Comparison of ENCODE assay signal across 9 cellular contexts in genomic region chr1:93629101-93630059, GRCh38. TPM values are rescaled to one million over a fixed set of nuclear protein-coding genes. Genes with fewer than 3 reads are reported as not detected.
DNase-seq lines count a peak whose midpoint lies in the region; ATAC-seq and TF ChIP-seq lines count a peak whose summit lies in the region.
"Had no signal": no experiment of that assay in that cellular context is flagged by ENCODE, and none has a peak within 500 bp of the region (broad histone marks: within the 10 kb centered on the region; RNA-seq: fewer than 3 reads in every experiment).

No MANE protein-coding gene starts in this region.

- WGBS in upper lobe of left lung, 2 donors = 42 to 49% methylated on average over 9 of the region's 9 CpGs

- in situ Hi-C loops in HAP-1 (cut with MboI; ENCODE audit: low sequenced_read_pairs) = loop anchor here (10.0 kb wide), 1 partner anchor 195 kb away; no protein-coding TSS in a partner anchor

- H3K27me3 ChIP-seq in HAP-1 (ENCODE audit: low read depth) (no peaks in the 10 kb centered on the region), upper lobe of left lung (no peaks in the 10 kb centered on the region)

- DNase-seq in DMS79 treated with DMSO at 0.1 percent for 48 hours (lab: John Stamatoyannopoulos, UW) = peak; percentile 78
- DNase-seq in HAP-1 (ENCODE audit: low spot score in 2 of 2) = peak; percentile 53 to 67
- peak; percentile 94 for DNase-seq in NCI-H2029 treated with DMSO at 0.1 percent for 48 hours (lab: John Stamatoyannopoulos, UW)
- DNase-seq in T-helper 2 cell treated with Interferon-gamma antibody and Interleukin-4, amounts not matched to agents 5 μg/mL and 100 μg/mL, for 36 hours (ENCODE audit: low spot score) = peak; percentile 28
- peak; percentile 91 for DNase-seq in dermis blood vessel endothelial cell
- DNase-seq in lung microvascular endothelial cell (ENCODE audit: low read depth in 2 of 2) = peak; percentile 84 to 87
- DNase-seq in upper lobe of left lung = no peak

- TF ChIP-seq POLR2A in upper lobe of left lung (IDR thresholded peaks at IDR 0.05) (no peak), GM18505 (IDR thresholded peaks at IDR 0.05; ENCODE audit: borderline replicate concordance, extremely low read depth, insufficient read depth, insufficient read length) (no peak)

- H3K4me1 Mint-ChIP-seq in T-helper 2 cell treated with Interferon-gamma antibody and Interleukin-4, amounts not matched to agents 5 μg/mL and 100 μg/mL, for 36 hours (ENCODE audit: low read depth) = peaks cover 11% of the 10 kb centered on the region

- H3K36me3 Mint-ChIP-seq in T-helper 2 cell treated with Interferon-gamma antibody and Interleukin-4, amounts not matched to agents 5 μg/mL and 100 μg/mL, for 36 hours (ENCODE audit: low read depth) = no peaks in the 10 kb centered on the region
- H3K36me3 Mint-ChIP-seq: activated naive CD8-positive, alpha-beta T cell had no signal

- peak; percentile 62 to 99 (median 86) for TF ChIP-seq EP300 in upper lobe of left lung (IDR thresholded peaks at IDR 0.05)

- peak overlapping the region; percentile 28 to 86 (median 67) for H3K27ac ChIP-seq in upper lobe of left lung

- H3K9me3 ChIP-seq in HAP-1 (no peaks in the 10 kb centered on the region), upper lobe of left lung (no peaks in the 10 kb centered on the region)

- H3K4me3 Mint-ChIP-seq in T-helper 2 cell treated with Interferon-gamma antibody and Interleukin-4, amounts not matched to agents 5 μg/mL and 100 μg/mL, for 36 hours = peak overlapping the region; percentile 1
- H3K4me3 Mint-ChIP-seq: activated naive CD8-positive, alpha-beta T cell had no signal

- no peaks in the 10 kb centered on the region for H3K27me3 Mint-ChIP-seq in T-helper 2 cell treated with Interferon-gamma antibody and Interleukin-4, amounts not matched to agents 5 μg/mL and 100 μg/mL, for 36 hours (ENCODE audit: low read depth)
- H3K27me3 Mint-ChIP-seq: activated naive CD8-positive, alpha-beta T cell had no signal

- TF ChIP-seq CTCF in upper lobe of left lung (IDR thresholded peaks at IDR 0.05) = peak; percentile 53 to 88 (median 82)

- H3K4me1 ChIP-seq in HAP-1 (no peaks in the 10 kb centered on the region), upper lobe of left lung (peaks cover 20 to 44% (median 32%) of the 10 kb centered on the region in 4 donors)

- H3K27ac Mint-ChIP-seq in T-helper 2 cell treated with Interferon-gamma antibody and Interleukin-4, amounts not matched to agents 5 μg/mL and 100 μg/mL, for 36 hours = no peak overlapping the region
- H3K27ac Mint-ChIP-seq: activated naive CD8-positive, alpha-beta T cell had no signal

- ATAC-seq in upper lobe of left lung (ENCODE audit: low FRiP score in 2 of 2) = peak; percentile 84 to 89
- ATAC-seq in GM18505 (IDR thresholded peaks at IDR 0.05; ENCODE audit: unreplicated experiment) = no peak

- H3K36me3 ChIP-seq in HAP-1 (replicated peaks) (no peaks in the 10 kb centered on the region), upper lobe of left lung (no peaks in the 10 kb centered on the region)

- H3K4me3 ChIP-seq in HAP-1 (no peak overlapping the region), upper lobe of left lung (no peak overlapping the region)

- no peaks in the 10 kb centered on the region for H3K9me3 Mint-ChIP-seq in T-helper 2 cell treated with Interferon-gamma antibody and Interleukin-4, amounts not matched to agents 5 μg/mL and 100 μg/mL, for 36 hours

RNA-seq across cellular contexts. Expression of gene BCAR3, which starts 52.3 kb away (rescaled TPM):
- total RNA-seq in dermis blood vessel endothelial cell (47.1 and 50.5 TPM in 2 replicates), lung microvascular endothelial cell (24.6 and 34.1 TPM in 2 replicates), upper lobe of left lung (10 to 100 TPM; 26.3 to 48.8 (median 31.9) TPM)

Comparison
In these comparisons a context has a peak if more than half of its experiments do, and no peak if none do; other contexts are left out.
1. DNase-seq: peak in DMS79 treated with DMSO at 0.1 percent for 48 hours (single experiment), HAP-1 (2 of 2), NCI-H2029 treated with DMSO at 0.1 percent for 48 hours (single experiment), T-helper 2 cell treated with Interferon-gamma antibody and Interleukin-4, amounts not matched to agents 5 μg/mL and 100 μg/mL, for 36 hours (single experiment), dermis blood vessel endothelial cell (single experiment) and lung microvascular endothelial cell (2 of 2); none in upper lobe of left lung (0 of 2).